Comparison of ENCODE assay signal across 9 cellular contexts in the genomic region with DNA sequence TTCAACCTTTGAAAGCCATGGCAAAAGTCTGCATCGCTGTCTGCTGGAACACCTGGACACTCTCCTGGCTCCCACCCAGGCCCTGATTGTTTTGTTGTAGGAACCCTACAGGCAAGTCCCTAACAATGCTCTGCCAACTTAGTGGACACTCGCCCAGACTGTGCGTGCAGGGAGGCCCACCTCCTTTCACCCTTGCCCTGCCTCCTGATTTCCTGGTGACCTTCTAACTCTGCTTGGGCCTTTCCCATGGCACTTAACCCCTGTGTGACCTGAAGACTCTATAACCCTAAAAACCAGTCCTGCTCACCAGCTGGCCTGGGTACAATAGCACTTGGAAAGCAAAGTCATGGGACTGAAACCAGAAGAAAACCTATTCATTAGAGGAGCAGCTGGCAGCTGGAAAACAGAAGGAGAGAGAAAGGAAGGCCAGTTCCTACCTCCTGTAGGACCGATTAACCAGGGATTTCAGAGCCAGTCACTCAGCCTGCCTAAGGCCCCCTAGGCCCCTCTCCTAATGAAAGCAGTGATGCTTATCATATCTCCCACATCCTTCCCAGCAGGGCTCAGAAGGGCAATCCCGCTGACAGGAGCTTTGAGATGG.
DNase-seq lines count a peak whose midpoint lies in the region; TF ChIP-seq lines count a peak whose summit lies in the region.
"Had no signal": no experiment of that assay in that cellular context is flagged by ENCODE, and none has a peak within 500 bp of the region (broad histone marks: within the 10 kb centered on the region; RNA-seq: fewer than 3 reads in every experiment).

No MANE protein-coding gene starts in this region.

- H3K27ac ChIP-seq in colonic mucosa (peak overlapping the region; percentile 82), brain microvascular endothelial cell (no peak overlapping the region)

- peaks cover 8% of the 10 kb centered on the region for H3K4me1 ChIP-seq in colonic mucosa

- H3K27me3 Mint-ChIP-seq in mesothelial cell of epicardium (ENCODE audit: low read depth) = no peaks in the 10 kb centered on the region
- H3K27me3 Mint-ChIP-seq: CD4-positive, alpha-beta memory T cell had no signal

- H3K4me1 Mint-ChIP-seq in mesothelial cell of epicardium = peaks cover 20% of the 10 kb centered on the region

- in situ Hi-C loops in brain microvascular endothelial cell (cut with HindIII; ENCODE audit: low pct_ligation_motif_present, low sequenced_read_pairs) = no loop called here

- peak overlapping the region; percentile 60 for H3K27ac Mint-ChIP-seq in mesothelial cell of epicardium

- peak overlapping the region; percentile 47 to 81 for H3K9ac ChIP-seq in colonic mucosa (ENCODE audit: low read depth in 2 of 2, low read length in 2 of 2)

- H3K4me3 ChIP-seq in colonic mucosa = no peak overlapping the region
- no peak overlapping the region for H3K4me3 ChIP-seq in brain microvascular endothelial cell (ENCODE audit: low read depth, low read length)

- DNase-seq in COR-L47 (lab: John Stamatoyannopoulos, UW) = peak; percentile 23
- DNase-seq in NCI-H1092 (lab: John Stamatoyannopoulos, UW) = peak; percentile 44
- DNase-seq in colonic mucosa = peak; percentile 68
- no peak for DNase-seq in mesothelial cell of epicardium (ENCODE audit: low spot score in 2 of 2, unreplicated experiment in 2 of 2)
- no peak for DNase-seq in DMS114 treated with DMSO at 0.1 percent for 48 hours (lab: John Stamatoyannopoulos, UW; ENCODE audit: unreplicated experiment)
- no peak for DNase-seq in ecto neural progenitor cell (ENCODE audit: low spot score)
- DNase-seq in SHP77 treated with DMSO at 0.1 percent for 48 hours (lab: John Stamatoyannopoulos, UW) = no peak
- no peak for DNase-seq in brain microvascular endothelial cell
- DNase-seq: CD4-positive, alpha-beta memory T cell had no signal

- no peaks in the 10 kb centered on the region for H3K9me3 ChIP-seq in colonic mucosa

- no peaks in the 10 kb centered on the region for H3K9me3 Mint-ChIP-seq in mesothelial cell of epicardium

- intact Hi-C loops in colonic mucosa (cut with DNase I) = no loop called here

- TF ChIP-seq CTCF in colonic mucosa (IDR thresholded peaks at IDR 0.05) (no peak), mesothelial cell of epicardium (IDR thresholded peaks at IDR 0.05; ENCODE audit: unreplicated experiment) (no peak), brain microvascular endothelial cell (IDR thresholded peaks at IDR 0.05; ENCODE audit: low read depth, low read length, missing control alignments) (no peak)

- H3K27me3 ChIP-seq in colonic mucosa = no peaks in the 10 kb centered on the region
- no peaks in the 10 kb centered on the region for H3K27me3 ChIP-seq in brain microvascular endothelial cell (replicated peaks)

- no peaks in the 10 kb centered on the region for H3K36me3 Mint-ChIP-seq in mesothelial cell of epicardium
- H3K36me3 Mint-ChIP-seq: CD4-positive, alpha-beta memory T cell had no signal

- no peaks in the 10 kb centered on the region for H3K36me3 ChIP-seq in colonic mucosa
- no peaks in the 10 kb centered on the region for H3K36me3 ChIP-seq in brain microvascular endothelial cell (replicated peaks)

- H3K4me3 Mint-ChIP-seq in mesothelial cell of epicardium = no peak overlapping the region
- H3K4me3 Mint-ChIP-seq: CD4-positive, alpha-beta memory T cell had no signal

Comparison
In these comparisons a context has a peak if more than half of its experiments do, and no peak if none do; other contexts are left out.
1. DNase-seq: peak in COR-L47 (single experiment), NCI-H1092 (single experiment) and colonic mucosa (single experiment); none in mesothelial cell of epicardium (0 of 2), DMS114 treated with DMSO at 0.1 percent for 48 hours (single experiment), ecto neural progenitor cell (single experiment), SHP77 treated with DMSO at 0.1 percent for 48 hours (single experiment) and brain microvascular endothelial cell (single experiment).